1 cellular context compared by ENCODE assay signal in genomic region chr4:123856689-123857545, GRCh38.
TF ChIP-seq lines count a peak whose summit lies in the region.

No MANE protein-coding gene starts in this region.

TF ChIP-seq in HepG2, 621 proteins besides CTCF, POLR2A, EP300 and RAD21 (continued from another document and continues in another):
- TF ChIP-seq SP5 (CRISPR knock-in tag; IDR thresholded peaks at IDR 0.05; ENCODE audit: borderline replicate concordance, low read depth): peak; percentile 47; the same call in 1 of the 2 replicates
- TF ChIP-seq ZNF557 (CRISPR knock-in tag; IDR thresholded peaks at IDR 0.05): no peak
- no peak for TF ChIP-seq RBFOX2 (IDR thresholded peaks at IDR 0.05; ENCODE audit: low read depth, low read length)
- peak; percentile 46 for TF ChIP-seq TAF1 (CRISPR knock-in tag; IDR thresholded peaks at IDR 0.05)
- 0 out of 2 replicates have a peak, but pooled peaks have one; percentile 28 for TF ChIP-seq HMG20B (CRISPR knock-in tag; conservative IDR thresholded peaks at IDR 0.05)
- TF ChIP-seq PHF20 (CRISPR knock-in tag; IDR thresholded peaks at IDR 0.05): no peak
- TF ChIP-seq MBNL3 (CRISPR knock-in tag; conservative IDR thresholded peaks at IDR 0.05): no peak
- TF ChIP-seq IKZF5 (CRISPR knock-in tag; IDR thresholded peaks at IDR 0.05): peak; percentile 87
- no peak for TF ChIP-seq ZNF205 (CRISPR knock-in tag; IDR thresholded peaks at IDR 0.05)
- TF ChIP-seq MXD4 (CRISPR knock-in tag; IDR thresholded peaks at IDR 0.05): no peak
- TF ChIP-seq SRSF1 (optimal IDR thresholded peaks at IDR 0.05; ENCODE audit: low read depth, low read length): no peak
- TF ChIP-seq CSRNP2 (CRISPR knock-in tag; conservative IDR thresholded peaks at IDR 0.05; ENCODE audit: low read depth): no peak
- no peak for TF ChIP-seq ZNF83 (CRISPR knock-in tag; IDR thresholded peaks at IDR 0.05; ENCODE audit: borderline replicate concordance)
- TF ChIP-seq SRSF9 (IDR thresholded peaks at IDR 0.05; ENCODE audit: borderline replicate concordance, insufficient read depth, low read depth, low read length, poor library complexity, severe bottlenecking): no peak
- no peak for TF ChIP-seq NONO (IDR thresholded peaks at IDR 0.05)
- no peak for TF ChIP-seq NONO (CRISPR knock-in tag; conservative IDR thresholded peaks at IDR 0.05)
- no peak for TF ChIP-seq HNRNPLL (IDR thresholded peaks at IDR 0.05; ENCODE audit: low read depth, low read length, poor library complexity, severe bottlenecking)
- TF ChIP-seq TCF12 (IDR thresholded peaks at IDR 0.05): no peak
- peak; percentile 56; the same call in 1 of the 2 replicates for TF ChIP-seq TCF12 (CRISPR knock-in tag; IDR thresholded peaks at IDR 0.05)
- TF ChIP-seq ELF4 (CRISPR knock-in tag; IDR thresholded peaks at IDR 0.05; ENCODE audit: borderline replicate concordance): no peak
- TF ChIP-seq POGZ (CRISPR knock-in tag; IDR thresholded peaks at IDR 0.05): peak; percentile 92
- no peak for TF ChIP-seq FOXC1 (CRISPR knock-in tag; IDR thresholded peaks at IDR 0.05; ENCODE audit: borderline replicate concordance)
- no peak for TF ChIP-seq ZNF337 (CRISPR knock-in tag; IDR thresholded peaks at IDR 0.05; ENCODE audit: borderline replicate concordance, low read depth)
- TF ChIP-seq ZNF576 (CRISPR knock-in tag; IDR thresholded peaks at IDR 0.05): no peak
- peak; percentile 33; the same call in 1 of the 2 replicates for TF ChIP-seq YEATS4 (CRISPR knock-in tag; IDR thresholded peaks at IDR 0.05; ENCODE audit: borderline replicate concordance)
- no peak for TF ChIP-seq ZNF253 (CRISPR knock-in tag; IDR thresholded peaks at IDR 0.05; ENCODE audit: borderline replicate concordance)
- no peak for TF ChIP-seq ZBTB26 (CRISPR knock-in tag; IDR thresholded peaks at IDR 0.05; ENCODE audit: borderline replicate concordance)
- TF ChIP-seq PHB2 (IDR thresholded peaks at IDR 0.05; ENCODE audit: partially characterized antibody): no peak
- TF ChIP-seq MIER2 (CRISPR knock-in tag; IDR thresholded peaks at IDR 0.05): no peak
- TF ChIP-seq ZBTB4 (CRISPR knock-in tag; IDR thresholded peaks at IDR 0.05; ENCODE audit: borderline replicate concordance): no peak
- no peak for TF ChIP-seq GTF3A (CRISPR knock-in tag; conservative IDR thresholded peaks at IDR 0.05)
- no peak for TF ChIP-seq FUBP1 (CRISPR knock-in tag; IDR thresholded peaks at IDR 0.05; ENCODE audit: borderline replicate concordance)
- TF ChIP-seq ZBTB37 (CRISPR knock-in tag; IDR thresholded peaks at IDR 0.05): peak; percentile 81
- TF ChIP-seq BCL6 (CRISPR knock-in tag; IDR thresholded peaks at IDR 0.05): peak; percentile 61
- no peak for TF ChIP-seq NFATC3 (CRISPR knock-in tag; IDR thresholded peaks at IDR 0.05)
- no peak for TF ChIP-seq TBL1XR1 (IDR thresholded peaks at IDR 0.05; ENCODE audit: borderline replicate concordance, low read length, partially characterized antibody)
- no peak for TF ChIP-seq ZNF615 (CRISPR knock-in tag; IDR thresholded peaks at IDR 0.05; ENCODE audit: borderline replicate concordance)
- peak; percentile 69; the same call in 1 of the 2 replicates for TF ChIP-seq ZKSCAN8 (CRISPR knock-in tag; IDR thresholded peaks at IDR 0.05; ENCODE audit: borderline replicate concordance)
- peak; percentile 83; the same call in 1 of the 2 replicates for TF ChIP-seq RBAK (CRISPR knock-in tag; IDR thresholded peaks at IDR 0.05)
- no peak for TF ChIP-seq MTA3 (CRISPR knock-in tag; IDR thresholded peaks at IDR 0.05)
- no peak for TF ChIP-seq ZNF589 (CRISPR knock-in tag; conservative IDR thresholded peaks at IDR 0.05)
- TF ChIP-seq DMAP1 (CRISPR knock-in tag; IDR thresholded peaks at IDR 0.05): no peak
- TF ChIP-seq ATF7-NPFF (CRISPR knock-in tag; IDR thresholded peaks at IDR 0.05; ENCODE audit: low read depth): no peak
- TF ChIP-seq ZNF3 (CRISPR knock-in tag; IDR thresholded peaks at IDR 0.05): no peak; the same call in 1 of the 2 replicates
- no peak for TF ChIP-seq ZNF33B (CRISPR knock-in tag; IDR thresholded peaks at IDR 0.05)
- no peak for TF ChIP-seq ZEB1 (IDR thresholded peaks at IDR 0.05; ENCODE audit: insufficient replicate concordance, low read depth)
- no peak for TF ChIP-seq TGIF2 (CRISPR knock-in tag; IDR thresholded peaks at IDR 0.05)
- TF ChIP-seq NBN (conservative IDR thresholded peaks at IDR 0.05): no peak
- TF ChIP-seq ZNF678 (CRISPR knock-in tag; IDR thresholded peaks at IDR 0.05): no peak
- TF ChIP-seq ZNF264 (CRISPR knock-in tag; IDR thresholded peaks at IDR 0.05): peak; percentile 82
- no peak for TF ChIP-seq SKI (IDR thresholded peaks at IDR 0.05; ENCODE audit: partially characterized antibody)
- TF ChIP-seq ZHX1 (CRISPR knock-in tag; IDR thresholded peaks at IDR 0.05; ENCODE audit: low read depth): no peak
- peak; percentile 45; the same call in 1 of the 2 replicates for TF ChIP-seq KMT2A (CRISPR knock-in tag; IDR thresholded peaks at IDR 0.05)
- TF ChIP-seq ZXDC (CRISPR knock-in tag; IDR thresholded peaks at IDR 0.05): no peak
- no peak for TF ChIP-seq BRF2 (CRISPR knock-in tag; IDR thresholded peaks at IDR 0.05)
